1 cellular context compared by ENCODE assay signal in genomic region chr1:1338278-1338677, GRCh38.
TF ChIP-seq lines count a peak whose summit lies in the region.

No MANE protein-coding gene starts in this region.

TF ChIP-seq in HepG2, 621 proteins besides CTCF, POLR2A, EP300 and RAD21:
- TF ChIP-seq ZNF816 (CRISPR knock-in tag; IDR thresholded peaks at IDR 0.05; ENCODE audit: borderline replicate concordance) (no peak), AGO2 (optimal IDR thresholded peaks at IDR 0.05; ENCODE audit: low read depth, low read length) (peak; percentile 30), PLRG1 (conservative IDR thresholded peaks at IDR 0.05) (no peak), JUND (CRISPR knock-in tag; IDR thresholded peaks at IDR 0.05) (no peak), ZNF530 (CRISPR knock-in tag; IDR thresholded peaks at IDR 0.05; ENCODE audit: low read depth) (no peak), RAD51 (IDR thresholded peaks at IDR 0.05; ENCODE audit: borderline replicate concordance) (no peak)
TF ChIP-seq in HepG2: peak in this region for 1.
